In genomic region chr7:111587715-111588433, GRCh38 we compare ENCODE assay signal across 19 cellular contexts. TPM values are rescaled to one million over a fixed set of nuclear protein-coding genes. Genes with fewer than 3 reads are reported as not detected.
A peak's percentile ranks its signal among the peaks of the same experiment; 100 is the strongest.
DNase-seq lines count a peak whose midpoint lies in the region; ATAC-seq and TF ChIP-seq lines count a peak whose summit lies in the region.
"Had no signal": no experiment of that assay in that cellular context is flagged by ENCODE, and none has a peak within 500 bp of the region (broad histone marks: within the 10 kb centered on the region; RNA-seq: fewer than 3 reads in every experiment).

No MANE protein-coding gene starts in this region.

- ATAC-seq in GM18508 (IDR thresholded peaks at IDR 0.05; ENCODE audit: insufficient read depth, unreplicated experiment) = peak; percentile 58
- peak; percentile 49 for ATAC-seq in HG02938 (IDR thresholded peaks at IDR 0.05; ENCODE audit: unreplicated experiment)
- no peak for ATAC-seq in CD8-positive, alpha-beta T cell
- ATAC-seq in GM18502 (IDR thresholded peaks at IDR 0.05; ENCODE audit: poor library complexity, unreplicated experiment) = no peak
- no peak for ATAC-seq in left cardiac atrium
- ATAC-seq: esophagus mucosa; SK-N-SH treated with all-trans-retinoic acid at 6 μM for 48 hours; stimulated activated naive CD8-positive, alpha-beta T cell treated with anti-CD3 and anti-CD28 coated beads, Interleukin-15, amount 100 ng/mL, for 72 hours had no signal

- H3K4me3 Mint-ChIP-seq in CD8-positive, alpha-beta T cell = no peak overlapping the region
- H3K4me3 Mint-ChIP-seq: activated naive CD8-positive, alpha-beta T cell treated with anti-CD3 and anti-CD28 coated beads, Interleukin-2, amount 10 ng/mL, durations not matched to agents 7 days and 5 days; CD14-positive monocyte; stimulated activated naive CD8-positive, alpha-beta T cell treated with anti-CD3 and anti-CD28 coated beads, Interleukin-15, amount 100 ng/mL, for 72 hours had no signal

- DNase-seq in ascending aorta (ENCODE audit: low spot score in 2 of 2) = no peak
- DNase-seq in non-pigmented ciliary epithelial cell (ENCODE audit: low read depth) = peak; percentile 28
- DNase-seq in CD8-positive, alpha-beta T cell = no peak
- no peak for DNase-seq in NOMO-1 treated with DMSO at 0.1 percent for 48 hours (lab: John Stamatoyannopoulos, UW; ENCODE audit: unreplicated experiment)
- DNase-seq in left cardiac atrium = no peak
- DNase-seq: activated naive CD8-positive, alpha-beta T cell treated with anti-CD3 and anti-CD28 coated beads, Interleukin-2, amount 10 ng/mL, durations not matched to agents 7 days and 5 days; colonic mucosa; H7; NCI-H1092; NCI-H345; sigmoid colon; stimulated activated naive CD8-positive, alpha-beta T cell treated with anti-CD3 and anti-CD28 coated beads, Interleukin-15, amount 100 ng/mL, for 72 hours had no signal

- H3K27ac Mint-ChIP-seq in CD8-positive, alpha-beta T cell = no peak overlapping the region
- H3K27ac Mint-ChIP-seq: activated naive CD8-positive, alpha-beta T cell treated with anti-CD3 and anti-CD28 coated beads, Interleukin-2, amount 10 ng/mL, durations not matched to agents 7 days and 5 days; stimulated activated naive CD8-positive, alpha-beta T cell treated with anti-CD3 and anti-CD28 coated beads, Interleukin-15, amount 100 ng/mL, for 72 hours had no signal

- no peaks in the 10 kb centered on the region for H3K4me1 ChIP-seq in ascending aorta
- no peaks in the 10 kb centered on the region for H3K4me1 ChIP-seq in CD8-positive, alpha-beta T cell (ENCODE audit: insufficient read depth, low read length)
- H3K4me1 ChIP-seq: colonic mucosa, sigmoid colon had no signal

- no peaks in the 10 kb centered on the region for H3K9me3 ChIP-seq in ascending aorta
- H3K9me3 ChIP-seq in CD8-positive, alpha-beta T cell (ENCODE audit: low read length) = no peaks in the 10 kb centered on the region
- H3K9me3 ChIP-seq: colonic mucosa, sigmoid colon had no signal

- H3K36me3 Mint-ChIP-seq in CD8-positive, alpha-beta T cell = no peaks in the 10 kb centered on the region
- H3K36me3 Mint-ChIP-seq: activated naive CD8-positive, alpha-beta T cell treated with anti-CD3 and anti-CD28 coated beads, Interleukin-2, amount 10 ng/mL, durations not matched to agents 7 days and 5 days; CD14-positive monocyte had no signal

- H3K9me3 Mint-ChIP-seq in CD8-positive, alpha-beta T cell = no peaks in the 10 kb centered on the region
- H3K9me3 Mint-ChIP-seq: activated naive CD8-positive, alpha-beta T cell treated with anti-CD3 and anti-CD28 coated beads, Interleukin-2, amount 10 ng/mL, durations not matched to agents 7 days and 5 days; stimulated activated naive CD8-positive, alpha-beta T cell treated with anti-CD3 and anti-CD28 coated beads, Interleukin-15, amount 100 ng/mL, for 72 hours had no signal

- H3K27ac ChIP-seq in ascending aorta = peak overlapping the region; percentile 2 to 53
- H3K27ac ChIP-seq in CD8-positive, alpha-beta T cell (ENCODE audit: low read depth, low read length) = no peak overlapping the region
- H3K27ac ChIP-seq: colonic mucosa, sigmoid colon, VCaP had no signal

- CTCF ChIA-PET in CD8-positive, alpha-beta T cell (lab: Charles Lee) = no interaction called here

- peaks cover 3% of the 10 kb centered on the region for H3K27me3 Mint-ChIP-seq in CD8-positive, alpha-beta T cell (ENCODE audit: low read depth)
- H3K27me3 Mint-ChIP-seq: activated naive CD8-positive, alpha-beta T cell treated with anti-CD3 and anti-CD28 coated beads, Interleukin-2, amount 10 ng/mL, durations not matched to agents 7 days and 5 days; stimulated activated naive CD8-positive, alpha-beta T cell treated with anti-CD3 and anti-CD28 coated beads, Interleukin-15, amount 100 ng/mL, for 72 hours had no signal

- intact Hi-C loops in ascending aorta (cut with DNase I) = no loop called here
- intact Hi-C loops in CD8-positive, alpha-beta T cell (cut with DNase I, micrococcal nuclease) = no loop called here
- intact Hi-C loops in left cardiac atrium (cut with DNase I) = no loop called here

- no peaks in the 10 kb centered on the region for H3K27me3 ChIP-seq in ascending aorta
- no peaks in the 10 kb centered on the region for H3K27me3 ChIP-seq in CD8-positive, alpha-beta T cell (ENCODE audit: insufficient read depth, low read length)
- H3K27me3 ChIP-seq: colonic mucosa, sigmoid colon had no signal

- H3K4me1 Mint-ChIP-seq in CD8-positive, alpha-beta T cell (ENCODE audit: low read depth) = no peaks in the 10 kb centered on the region
- H3K4me1 Mint-ChIP-seq: activated naive CD8-positive, alpha-beta T cell treated with anti-CD3 and anti-CD28 coated beads, Interleukin-2, amount 10 ng/mL, durations not matched to agents 7 days and 5 days; CD14-positive monocyte; stimulated activated naive CD8-positive, alpha-beta T cell treated with anti-CD3 and anti-CD28 coated beads, Interleukin-15, amount 100 ng/mL, for 72 hours had no signal

- no peaks in the 10 kb centered on the region for H3K36me3 ChIP-seq in ascending aorta
- no peaks in the 10 kb centered on the region for H3K36me3 ChIP-seq in CD8-positive, alpha-beta T cell (ENCODE audit: insufficient read depth, low read length)
- H3K36me3 ChIP-seq: colonic mucosa, sigmoid colon had no signal

- H3K4me3 ChIP-seq in ascending aorta = no peak overlapping the region
- H3K4me3 ChIP-seq in CD8-positive, alpha-beta T cell (ENCODE audit: low read depth, low read length) = no peak overlapping the region
- H3K4me3 ChIP-seq: colonic mucosa, sigmoid colon had no signal

- no peak for TF ChIP-seq CTCF in ascending aorta (IDR thresholded peaks at IDR 0.05)
- TF ChIP-seq CTCF in CD8-positive, alpha-beta T cell (IDR thresholded peaks at IDR 0.05) = no peak

- POLR2A ChIA-PET in CD8-positive, alpha-beta T cell (lab: Charles Lee) = no interaction called here

RNA-seq across cellular contexts. Expression of gene IMMP2L, which starts 25.6 kb away (rescaled TPM):
- total RNA-seq in ascending aorta (143 TPM), left cardiac atrium (10 to 100 TPM in 1 of 2 donors, 1 to 10 TPM in 1; 9.9 to 11.6 TPM)
- total RNA-seq in CD8-positive, alpha-beta T cell = 10 to 100 TPM in 1 of 2 experiments, 1 to 10 TPM in 1; 9.8 to 12.7 TPM

Comparison
In these comparisons a context has a peak if more than half of its experiments do, and no peak if none do; other contexts are left out.
1. ATAC-seq: peak in GM18508 (single experiment) and HG02938 (single experiment); none in CD8-positive, alpha-beta T cell (single experiment), GM18502 (single experiment) and left cardiac atrium (0 of 2).
2. RNA of gene IMMP2L, which starts 25.6 kb away (total RNA-seq): 143 TPM in ascending aorta (single experiment); 9.8 to 12.7 TPM in CD8-positive, alpha-beta T cell and 9.9 to 11.6 TPM in left cardiac atrium; every median in the first group is over 10 times any median in the second.